ENCODE assay signal across 30 cellular contexts in the genomic region with DNA sequence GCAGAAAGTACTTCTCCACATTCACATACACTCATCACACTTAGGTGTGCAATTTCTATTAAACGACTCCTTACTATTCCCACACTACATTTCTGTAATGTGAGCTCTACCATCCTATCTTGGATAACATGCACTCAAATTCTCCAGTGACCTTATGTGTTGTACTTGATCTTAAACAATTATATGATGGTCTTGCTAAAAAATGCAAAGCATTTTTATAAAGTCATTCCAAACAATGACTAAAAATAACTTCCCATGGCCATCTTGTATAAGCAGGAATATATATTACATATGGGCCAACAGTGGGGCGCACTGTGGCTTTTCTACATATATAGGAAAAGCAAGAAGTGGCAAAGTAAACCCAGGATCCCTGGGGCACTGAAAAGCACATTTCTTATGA.
A peak's percentile ranks its signal among the peaks of the same experiment; 100 is the strongest.
DNase-seq lines count a peak whose midpoint lies in the region; ATAC-seq, FAIRE-seq and TF ChIP-seq lines count a peak whose summit lies in the region.
"Had no signal": no experiment of that assay in that cellular context is flagged by ENCODE, and none has a peak within 500 bp of the region (broad histone marks: within the 10 kb centered on the region; RNA-seq: fewer than 3 reads in every experiment).

No MANE protein-coding gene starts in this region.

- POLR2A ChIA-PET in endothelial cell of umbilical vein (lab: Charles Lee) (no interaction called here), HepG2 (lab: Yijun Ruan, JAX) (no interaction called here)

- dilution Hi-C loops in endothelial cell of umbilical vein (cut with MboI; ENCODE audit: extremely low pct_ligation_motif_present, low sequenced_read_pairs), result no loop called here

- H3K79me2 ChIP-seq in endothelial cell of umbilical vein (ENCODE audit: control insufficient read depth, insufficient read depth, low read length) (no peaks in the 10 kb centered on the region), osteoblast (ENCODE audit: insufficient read depth, low read length) (no peaks in the 10 kb centered on the region), HepG2 (ENCODE audit: insufficient read depth, low read length) (no peaks in the 10 kb centered on the region)

- no peak for TF ChIP-seq POLR2A in endothelial cell of umbilical vein (IDR thresholded peaks at IDR 0.05; ENCODE audit: low read depth, low read length)
- no peak for TF ChIP-seq POLR2A in HepG2 (IDR thresholded peaks at IDR 0.05; ENCODE audit: insufficient read depth in 1 of 2, low read depth in 2 of 2, low read length in 2 of 2)

- H2AFZ ChIP-seq in endothelial cell of umbilical vein (ENCODE audit: low read depth, low read length) (no peak overlapping the region), osteoblast (ENCODE audit: low read length) (no peak overlapping the region), HepG2 (ENCODE audit: low read length) (no peak overlapping the region)

- H3K4me1 ChIP-seq in endothelial cell of umbilical vein (ENCODE audit: control insufficient read depth, extremely low read depth, insufficient read depth, low read length) (peaks cover 62% of the 10 kb centered on the region), osteoblast (ENCODE audit: insufficient read depth, low read length) (peaks cover 44% of the 10 kb centered on the region), HepG2 (ENCODE audit: insufficient read depth, low read length) (no peaks in the 10 kb centered on the region)
- H3K4me1 ChIP-seq: A549, adrenal gland, breast epithelium, tibial artery had no signal

- ATAC-seq in HepG2 (no peak), left ventricle myocardium superior (no peak)
- ATAC-seq: A549; Panc1; stimulated activated naive CD8-positive, alpha-beta T cell treated with anti-CD3 and anti-CD28 coated beads, Interleukin-15, amount 100 ng/mL, for 72 hours; T-cell had no signal

- H3K9ac ChIP-seq in endothelial cell of umbilical vein (replicated peaks; ENCODE audit: extremely low read depth, insufficient read depth, low read length), result no peak overlapping the region
- H3K9ac ChIP-seq in HepG2 (ENCODE audit: insufficient read depth, low read depth, low read length), result no peak overlapping the region

- H3K27me3 ChIP-seq in endothelial cell of umbilical vein (ENCODE audit: control insufficient read depth in 2 of 2, insufficient read depth in 2 of 2, low read length in 2 of 2), result no peaks in the 10 kb centered on the region
- H3K27me3 ChIP-seq in osteoblast (ENCODE audit: insufficient read depth, low read length), result no peaks in the 10 kb centered on the region
- H3K27me3 ChIP-seq in HepG2 (ENCODE audit: control insufficient read depth in 1 of 2, insufficient read depth in 2 of 2, low read length in 2 of 2), result peaks cover 0 to 1% of the 10 kb centered on the region in 2 experiments; a peak in 1 of 5 replicates
- H3K27me3 ChIP-seq: breast epithelium, tibial artery had no signal

- no peaks in the 10 kb centered on the region for H4K20me1 ChIP-seq in endothelial cell of umbilical vein (replicated peaks; ENCODE audit: control insufficient read depth, extremely low read depth, insufficient read depth, low read length)
- no peaks in the 10 kb centered on the region for H4K20me1 ChIP-seq in osteoblast (ENCODE audit: insufficient read depth, low read length)
- no peaks in the 10 kb centered on the region for H4K20me1 ChIP-seq in HepG2 (ENCODE audit: insufficient read depth, low read length)

- H3K36me3 ChIP-seq in endothelial cell of umbilical vein (ENCODE audit: control insufficient read depth in 2 of 2, extremely low read depth in 1 of 2, insufficient read depth in 2 of 2, low read length in 2 of 2) (peaks cover 0 to 2% of the 10 kb centered on the region in 2 experiments), osteoblast (ENCODE audit: insufficient read depth, low read length) (no peaks in the 10 kb centered on the region), HepG2 (replicated peaks in 1 of 2; ENCODE audit: control insufficient read depth in 1 of 2, insufficient read depth in 2 of 2, low read length in 2 of 2) (no peaks in the 10 kb centered on the region)
- H3K36me3 ChIP-seq: adrenal gland, breast epithelium, neutrophil, tibial artery had no signal

- TF ChIP-seq RAD21 in HepG2 (CRISPR knock-in tag; IDR thresholded peaks at IDR 0.05), result no peak

- H3K4me2 ChIP-seq in endothelial cell of umbilical vein (ENCODE audit: insufficient read depth, low read length) (no peak overlapping the region), osteoblast (ENCODE audit: insufficient read depth, low read length) (no peak overlapping the region), HepG2 (ENCODE audit: low read depth, low read length) (no peak overlapping the region)
- H3K4me2 ChIP-seq: A549 had no signal

- H3K4me3 ChIP-seq in AG10803 (ENCODE audit: low read length) (no peak overlapping the region), endothelial cell of umbilical vein (replicated peaks in 1 of 3; ENCODE audit: insufficient read depth in 1 of 3, low read depth in 1 of 3, low read length in 3 of 3) (no peak overlapping the region), osteoblast (ENCODE audit: insufficient read depth, low read length) (no peak overlapping the region), HepG2 (replicated peaks in 1 of 3; ENCODE audit: insufficient read depth in 1 of 3, low read depth in 2 of 3, low read length in 3 of 3) (no peak overlapping the region)
- H3K4me3 ChIP-seq: A549, adrenal gland, breast epithelium, tibial artery had no signal

- CTCF ChIA-PET in endothelial cell of umbilical vein (lab: Charles Lee), result no interaction called here
- CTCF ChIA-PET in HepG2 (lab: Yijun Ruan, JAX; ENCODE audit: low intra/inter-chr PET ratio, low total read pairs), result no interaction called here

- WGBS in HepG2 (ENCODE audit: low lambda C conversion rate), result 25% methylated on average over 2 of the region's 2 CpGs

- FAIRE-seq in endothelial cell of umbilical vein (lab: Jason Lieb, UNC) (no peak), HepG2 (lab: Jason Lieb, UNC) (no peak)
- FAIRE-seq: A549, colon, GM18507 had no signal

- intact Hi-C loops in endothelial cell of umbilical vein (cut with micrococcal nuclease) (no loop called here), HepG2 (cut with micrococcal nuclease; ENCODE audit: unreplicated experiment) (no loop called here), left ventricle myocardium superior (cut with micrococcal nuclease) (no loop called here)

- in situ Hi-C loops in HepG2 (cut with HindIII; ENCODE audit: extremely low pct_ligation_motif_present, low pct_unique_long_range_greater_than_20kb), result no loop called here

- TF ChIP-seq CTCF in AG10803 (conservative IDR thresholded peaks at IDR 0.05; ENCODE audit: low read length) (no peak), endothelial cell of umbilical vein (IDR thresholded peaks at IDR 0.05; ENCODE audit: extremely low read depth in 1 of 2, insufficient read depth in 1 of 2, low read depth in 1 of 2, low read length in 2 of 2) (no peak), osteoblast (IDR thresholded peaks at IDR 0.05; ENCODE audit: extremely low read depth, low read depth, low read length) (no peak), HepG2 (CRISPR knock-in tag; IDR thresholded peaks at IDR 0.05) (no peak)

- H3K9me3 ChIP-seq in endothelial cell of umbilical vein (replicated peaks; ENCODE audit: control insufficient read depth, insufficient read depth, low read length) (no peaks in the 10 kb centered on the region), osteoblast (ENCODE audit: low read depth, low read length) (no peaks in the 10 kb centered on the region), HepG2 (ENCODE audit: low read length) (no peaks in the 10 kb centered on the region)
- H3K9me3 ChIP-seq: A549, adrenal gland, breast epithelium, neutrophil, tibial artery had no signal

- DNase-seq in AG10803 (ENCODE audit: low read depth), result peak; percentile 39
- DNase-seq in NCI-H226, result peak; percentile 24
- DNase-seq in endothelial cell of umbilical vein (ENCODE audit: low read depth, low spot score), result no peak
- DNase-seq in osteoblast (ENCODE audit: insufficient read length, low spot score, missing footprints), result no peak
- no peak for DNase-seq in HepG2 (ENCODE audit: low spot score)
- DNase-seq in NAMALWA (ENCODE audit: low spot score), result no peak
- DNase-seq in left ventricle myocardium superior, result no peak
- DNase-seq in NCI-H69 (lab: John Stamatoyannopoulos, UW), result no peak
- DNase-seq: activated B cell treated with CpG ODN at 0.5 μM for 24 hours; activated CD4-positive, alpha-beta T cell treated with anti-CD3 and anti-CD28 coated beads, Interleukin-2, amount 50 U/mL, for 1 hour; activated naive CD4-positive, alpha-beta T cell treated with Interleukin-2 at 50 U/mL for 16 hours; activated T-cell treated with anti-CD3 and anti-CD28 coated beads, Interleukin-2, amount 50 U/mL, for 4 hours; adrenal gland; DMS53; effector CD8-positive, alpha-beta T cell; GOT3; mesendoderm; NCI-H1105; NCI-H1930; SHP77; stimulated activated CD8-positive, alpha-beta memory T cell treated with anti-CD3 and anti-CD28 coated beads, Interleukin-4, amount 100 ng/mL, for 48 hours; stimulated activated naive CD8-positive, alpha-beta T cell treated with anti-CD3 and anti-CD28 coated beads, Interleukin-15, amount 100 ng/mL, for 72 hours; T-cell; tibial artery had no signal

- H3K27ac ChIP-seq in endothelial cell of umbilical vein (ENCODE audit: insufficient read depth, low read depth, low read length) (peak overlapping the region; percentile 11), osteoblast (ENCODE audit: low read depth, low read length) (peak overlapping the region; percentile 82), HepG2 (ENCODE audit: extremely low read length, insufficient read depth, low read length) (no peak overlapping the region)
- H3K27ac ChIP-seq: A549, adrenal gland, breast epithelium, neutrophil, tibial artery had no signal

- H3K9me1 ChIP-seq in endothelial cell of umbilical vein (replicated peaks; ENCODE audit: control insufficient read depth, extremely low read depth, insufficient read depth, low read length), result no peaks in the 10 kb centered on the region

- BruUV-seq in endothelial cell of umbilical vein (replicated peaks; lab: Mats Ljungman, UMichigan) (no TSS peak), HepG2 (replicated peaks; lab: Mats Ljungman, UMichigan) (no TSS peak)

- TF ChIP-seq EP300 in HepG2 (IDR thresholded peaks at IDR 0.05; ENCODE audit: low read depth in 2 of 2, low read length in 2 of 2) (no peak), HepG2 (CRISPR knock-in tag; IDR thresholded peaks at IDR 0.05; ENCODE audit: borderline replicate concordance) (no peak)

TF ChIP-seq in endothelial cell of umbilical vein, 7 proteins besides CTCF, POLR2A, EP300 and RAD21:
- TF ChIP-seq GATA2 (IDR thresholded peaks at IDR 0.05; ENCODE audit: insufficient read depth, insufficient read length, low read depth, low read length), result no peak
- TF ChIP-seq JUN (IDR thresholded peaks at IDR 0.05; ENCODE audit: borderline replicate concordance, insufficient read depth, insufficient read length, low read depth), result peak; percentile 58
- TF ChIP-seq POLR2AphosphoS5 (IDR thresholded peaks at IDR 0.05; ENCODE audit: insufficient read depth, low read depth, low read length), result no peak

Comparison
In these comparisons a context has a peak if more than half of its experiments do, and no peak if none do; other contexts are left out.
1. DNase-seq: peak in AG10803 (single experiment) and NCI-H226 (single experiment); none in endothelial cell of umbilical vein (single experiment), osteoblast (single experiment), HepG2 (single experiment), NAMALWA (single experiment), left ventricle myocardium superior (single experiment) and NCI-H69 (single experiment).